Comparison of ENCODE assay signal across 8 cellular contexts in genomic region chr9:112174965-112175795, GRCh38. TPM values are rescaled to one million over a fixed set of nuclear protein-coding genes. Genes with fewer than 3 reads are reported as not detected.
DNase-seq lines count a peak whose midpoint lies in the region; ATAC-seq, FAIRE-seq and TF ChIP-seq lines count a peak whose summit lies in the region.

TSS of gene SUSD1 (minus strand) at chr9:112175297. CDS start at chr9:112175235, 62 bp downstream.

- no peaks in the 10 kb centered on the region for H3K9me3 Mint-ChIP-seq in activated CD8-positive, alpha-beta T cell treated with anti-CD3 and anti-CD28 coated beads for 36 hours
- H3K9me3 Mint-ChIP-seq in natural killer cell: no peaks in the 10 kb centered on the region

- peak within 1 kb of the TSS in 1 of 4 donors; percentile 67 for H3K27ac ChIP-seq in esophagus muscularis mucosa (replicated peaks in 1 of 4)

- intact Hi-C loops in activated CD8-positive, alpha-beta T cell treated with anti-CD3 and anti-CD28 coated beads for 36 hours (cut with micrococcal nuclease): no loop called here
- intact Hi-C loops in esophagus muscularis mucosa (cut with DNase I) (loop anchor here (10.0 kb wide), 1 partner anchor 160 kb away; the partner anchor contains the start of gene PTBP3), natural killer cell (cut with micrococcal nuclease) (loop anchor here (1.0 to 10.0 kb wide), 3 partner anchors 53 to 580 kb away; partner anchors contain the start of genes SNX30 and UGCG)

- peak within 1 kb of the TSS; percentile 78 for H3K9ac ChIP-seq in Loucy (ENCODE audit: low read depth, low read length, poor library complexity, severe bottlenecking)

- H2AFZ ChIP-seq in Loucy (ENCODE audit: low read length): peak within 1 kb of the TSS; percentile 68; the same call in 1 of the 2 replicates

- peaks cover 14% of the 10 kb centered on the region for H3K27me3 Mint-ChIP-seq in activated CD8-positive, alpha-beta T cell treated with anti-CD3 and anti-CD28 coated beads for 36 hours
- no peaks in the 10 kb centered on the region for H3K27me3 Mint-ChIP-seq in natural killer cell (ENCODE audit: low read depth in 2 of 2)

- H3K27me3 ChIP-seq in Loucy (ENCODE audit: insufficient read depth, low read length, poor library complexity, severe bottlenecking): no peaks in the 10 kb centered on the region
- peaks cover 0 to 18% (median 0%) of the 10 kb centered on the region in 4 donors for H3K27me3 ChIP-seq in esophagus muscularis mucosa

- POLR2A ChIA-PET in activated CD8-positive, alpha-beta T cell treated with anti-CD3 and anti-CD28 coated beads for 36 hours (lab: Charles Lee): interaction anchor here (1.0 to 1.4 kb wide), 4 partner anchors 86 to 204 kb away, joined by 3 to 5 read pairs (median 4); partner anchors contain the start of gene HSDL2

- H3K4me3 Mint-ChIP-seq in activated CD8-positive, alpha-beta T cell treated with anti-CD3 and anti-CD28 coated beads for 36 hours: peak within 1 kb of the TSS; percentile 86
- peak within 1 kb of the TSS; percentile 92 for H3K4me3 Mint-ChIP-seq in natural killer cell

- no peaks in the 10 kb centered on the region for H4K20me1 ChIP-seq in Loucy (ENCODE audit: insufficient read depth, low read length, poor library complexity, severe bottlenecking)

- H3K27ac Mint-ChIP-seq in activated CD8-positive, alpha-beta T cell treated with anti-CD3 and anti-CD28 coated beads for 36 hours: peak within 1 kb of the TSS; percentile 94
- H3K27ac Mint-ChIP-seq in natural killer cell: peak within 1 kb of the TSS; percentile 94 to 97

- H3K36me3 ChIP-seq in Loucy (ENCODE audit: insufficient read depth, low read length): no peaks in the 10 kb centered on the region
- H3K36me3 ChIP-seq in esophagus muscularis mucosa: no peaks in the 10 kb centered on the region

- no peak for TF ChIP-seq EP300 in esophagus muscularis mucosa (IDR thresholded peaks at IDR 0.05)

- H3K4me2 ChIP-seq in Loucy (ENCODE audit: low read depth, low read length, poor library complexity, severe bottlenecking): peak within 1 kb of the TSS; percentile 94

- TF ChIP-seq CTCF in Loucy (conservative IDR thresholded peaks at IDR 0.05; ENCODE audit: low read length) (no peak), esophagus muscularis mucosa (IDR thresholded peaks at IDR 0.05) (no peak), natural killer cell (IDR thresholded peaks at IDR 0.05) (no peak)
- TF ChIP-seq CTCF in activated CD8-positive, alpha-beta T cell treated with anti-CD3 and anti-CD28 coated beads for 36 hours (IDR thresholded peaks at IDR 0.05): no peak

- peak; percentile 48 for ATAC-seq in activated CD8-positive, alpha-beta T cell treated with anti-CD3 and anti-CD28 coated beads for 36 hours
- peak; percentile 39 to 72 (median 50) for ATAC-seq in natural killer cell

- 17% methylated on average over 11 of the region's 88 CpGs for WGBS in esophagus muscularis mucosa

- H3K4me1 ChIP-seq in Loucy (ENCODE audit: insufficient read depth, low read length, poor library complexity, severe bottlenecking): peaks cover 80% of the 10 kb centered on the region
- H3K4me1 ChIP-seq in esophagus muscularis mucosa: peaks cover 5 to 21% (median 18%) of the 10 kb centered on the region in 4 donors

- CTCF ChIA-PET in activated CD8-positive, alpha-beta T cell treated with anti-CD3 and anti-CD28 coated beads for 36 hours (lab: Charles Lee): interaction anchor here (0.7 to 1.5 kb wide), 3 partner anchors 44 to 173 kb away, joined by 3 to 4 read pairs (median 4); no protein-coding TSS in a partner anchor

- peaks cover 40% of the 10 kb centered on the region for H3K4me1 Mint-ChIP-seq in activated CD8-positive, alpha-beta T cell treated with anti-CD3 and anti-CD28 coated beads for 36 hours (ENCODE audit: low read depth)
- peaks cover 72 to 83% of the 10 kb centered on the region in 2 donors for H3K4me1 Mint-ChIP-seq in natural killer cell

- peaks cover 2% of the 10 kb centered on the region for H3K36me3 Mint-ChIP-seq in activated CD8-positive, alpha-beta T cell treated with anti-CD3 and anti-CD28 coated beads for 36 hours (ENCODE audit: low read depth)
- no peaks in the 10 kb centered on the region for H3K36me3 Mint-ChIP-seq in natural killer cell

- TF ChIP-seq POLR2A in H54 (IDR thresholded peaks at IDR 0.05; ENCODE audit: low read depth, low read length): no peak
- TF ChIP-seq POLR2A in esophagus muscularis mucosa (IDR thresholded peaks at IDR 0.05; ENCODE audit: low read depth): no peak

- H3K9me3 ChIP-seq in Loucy (ENCODE audit: insufficient read depth, low read depth, low read length) (no peaks in the 10 kb centered on the region), esophagus muscularis mucosa (no peaks in the 10 kb centered on the region)

- H3K79me2 ChIP-seq in Loucy (ENCODE audit: insufficient read depth, low read length): peaks cover 35% of the 10 kb centered on the region

- no peaks in the 10 kb centered on the region for H3K9me2 ChIP-seq in Loucy (replicated peaks; ENCODE audit: low read depth, low read length)

- H3K4me3 ChIP-seq in Loucy (ENCODE audit: low read length, poor library complexity, severe bottlenecking) (peak within 1 kb of the TSS; percentile 74), esophagus muscularis mucosa (peak within 1 kb of the TSS; percentile 67 to 81 (median 72))

- no peaks in the 10 kb centered on the region for H3F3A ChIP-seq in Loucy (ENCODE audit: low read depth)

- peak; percentile 16 to 55 for DNase-seq in NCI-H524 (lab: John Stamatoyannopoulos, UW)
- no peak for DNase-seq in NCI-H524 treated with DMSO at 0.1 percent for 48 hours (lab: John Stamatoyannopoulos, UW)
- DNase-seq in H54 (ENCODE audit: insufficient read length, low spot score): peak; percentile 45
- DNase-seq in activated CD8-positive, alpha-beta T cell treated with anti-CD3 and anti-CD28 coated beads for 36 hours: peak; percentile 44
- DNase-seq in esophagus muscularis mucosa (ENCODE audit: extremely low spot score): no peak
- DNase-seq in natural killer cell: peak; percentile 58
- DNase-seq in putamen (ENCODE audit: low spot score): no peak

- no peak for FAIRE-seq in H54 (lab: Jason Lieb, UNC)

RNA-seq across cellular contexts. Expression of gene SUSD1, which starts in this region (rescaled TPM):
- 1 to 10 TPM; 3.0 to 3.6 TPM for total RNA-seq in activated CD8-positive, alpha-beta T cell treated with anti-CD3 and anti-CD28 coated beads for 36 hours
- total RNA-seq in esophagus muscularis mucosa (1 to 10 TPM; 4.7 to 5.8 (median 5.4) TPM), natural killer cell (10 to 100 TPM; 74.1 to 97.4 (median 86.9) TPM)

Comparison
In these comparisons a context has a peak if more than half of its experiments do, and no peak if none do; other contexts are left out.
1. RNA of gene SUSD1 (total RNA-seq): 74.1 to 97.4 TPM in natural killer cell; 4.7 to 5.8 TPM in esophagus muscularis mucosa and 3.0 to 3.6 TPM in activated CD8-positive, alpha-beta T cell treated with anti-CD3 and anti-CD28 coated beads for 36 hours; every median in the first group is over 10 times any median in the second.
2. DNase-seq: peak in NCI-H524 (2 of 2), H54 (single experiment), activated CD8-positive, alpha-beta T cell treated with anti-CD3 and anti-CD28 coated beads for 36 hours (single experiment) and natural killer cell (single experiment); none in NCI-H524 treated with DMSO at 0.1 percent for 48 hours (single experiment), esophagus muscularis mucosa (single experiment) and putamen (single experiment).